In the genomic region with DNA sequence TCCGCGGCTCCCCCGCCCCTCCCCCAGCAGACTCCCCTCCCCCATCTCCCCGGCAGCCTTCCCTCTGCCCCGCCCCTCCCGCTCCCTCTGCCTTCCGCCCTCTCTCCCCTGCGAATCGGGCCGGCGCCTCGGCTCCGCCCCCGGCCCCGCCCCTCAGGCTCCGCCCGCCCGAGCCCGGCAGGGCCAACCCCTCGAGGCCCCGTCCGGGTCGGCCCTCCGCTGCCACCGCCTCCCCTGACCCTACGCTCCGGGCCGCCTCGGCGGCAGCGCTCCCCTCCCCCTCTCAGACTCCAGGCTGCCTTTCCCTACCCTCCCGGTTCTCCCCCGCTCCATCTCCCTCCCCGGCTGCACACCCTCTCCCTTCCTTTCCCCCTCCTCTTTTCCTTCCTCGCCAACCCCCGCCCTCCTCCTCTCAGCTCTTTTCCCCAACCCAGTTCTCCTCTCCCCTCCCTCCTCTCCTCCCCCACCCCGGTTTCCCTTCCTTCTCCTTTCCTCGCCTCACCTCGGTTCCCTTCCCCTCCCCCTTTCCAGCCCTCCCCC, we compare ENCODE assay signal across 8 cellular contexts. TPM values are rescaled to one million over a fixed set of nuclear protein-coding genes. Genes with fewer than 3 reads are reported as not detected.
A peak's percentile ranks its signal among the peaks of the same experiment; 100 is the strongest.
DNase-seq lines count a peak whose midpoint lies in the region; ATAC-seq and TF ChIP-seq lines count a peak whose summit lies in the region.

No MANE protein-coding gene starts in this region.

- no peaks in the 10 kb centered on the region for H3K9me3 Mint-ChIP-seq in activated T-cell treated with anti-CD3 and anti-CD28 coated beads, Interleukin-2, amount 50 U/mL, for 72 hours
- H3K9me3 Mint-ChIP-seq in natural killer cell, result no peaks in the 10 kb centered on the region
- H3K9me3 Mint-ChIP-seq in stimulated activated memory B cell treated with anti-CD40 and anti-IgM and Interleukin-4, amounts not matched to agents 10 μg/mL and 1 μg/mL and 100 μg/mL, for 72 hours, result no peaks in the 10 kb centered on the region

- H3K4me2 ChIP-seq in PC-3 (ENCODE audit: low read length), result peak overlapping the region; percentile 77

- no peak overlapping the region for H3K27ac ChIP-seq in PC-3 (ENCODE audit: low read length)

- ATAC-seq in GM21526 (IDR thresholded peaks at IDR 0.05; ENCODE audit: low FRiP score, unreplicated experiment) (peak; percentile 95), PC-3 (peak; percentile 77), natural killer cell (peak; percentile 94 to 95 (median 94))
- ATAC-seq in activated T-cell treated with anti-CD3 and anti-CD28 coated beads, Interleukin-2, amount 50 U/mL, for 72 hours (replicated peaks in 1 of 2), result peak; percentile 97 to 98
- peak; percentile 95 for ATAC-seq in stimulated activated memory B cell treated with anti-CD40 and anti-IgM and Interleukin-4, amounts not matched to agents 10 μg/mL and 1 μg/mL and 100 μg/mL, for 72 hours

- H2AFZ ChIP-seq in PC-3 (ENCODE audit: low read length), result peak overlapping the region; percentile 72; the same call in 1 of the 2 replicates

- intact Hi-C loops in PC-3 (cut with micrococcal nuclease) (loop anchor here (2.0 to 5.0 kb wide), 2 partner anchors 66 to 101 kb away; partner anchors contain the start of genes ATP6V0E2 and ZNF862), natural killer cell (cut with micrococcal nuclease) (no loop called here)

- H3K9me2 ChIP-seq in PC-3 (replicated peaks; ENCODE audit: low read length), result no peaks in the 10 kb centered on the region

- H3K4me3 ChIP-seq in PC-3 (ENCODE audit: low read length) (peak overlapping the region; percentile 61), fibroblast of mammary gland (ENCODE audit: control insufficient read depth, low read depth, low read length) (peak overlapping the region; percentile 57)

- POLR2A ChIA-PET in PC-3 (lab: Charles Lee; ENCODE audit: unreplicated experiment), result interaction anchor here (0.5 kb wide), 1 partner anchor 314 kb away, joined by 3 read pairs; no protein-coding TSS in a partner anchor

- DNase-seq in DMS114 treated with DMSO at 0.1 percent for 48 hours (lab: John Stamatoyannopoulos, UW; ENCODE audit: unreplicated experiment), result peak; percentile 71
- DNase-seq in HuH-7 (ENCODE audit: low spot score), result peak; percentile 97
- peak; percentile 92 for DNase-seq in PC-3
- peak; percentile 90 to 93 for DNase-seq in activated T-cell treated with anti-CD3 and anti-CD28 coated beads, Interleukin-2, amount 50 U/mL, for 72 hours
- DNase-seq in fibroblast of mammary gland (ENCODE audit: low read depth), result peak; percentile 65
- peak; percentile 78 for DNase-seq in natural killer cell

- CTCF ChIA-PET in PC-3 (lab: Charles Lee), result interaction anchor here (0.6 to 0.7 kb wide), 2 partner anchors 166 to 538 kb away, joined by 3 to 7 read pairs; no protein-coding TSS in a partner anchor

- no peaks in the 10 kb centered on the region for H3K9me3 ChIP-seq in PC-3 (ENCODE audit: low read length)

- H3K4me1 Mint-ChIP-seq in activated T-cell treated with anti-CD3 and anti-CD28 coated beads, Interleukin-2, amount 50 U/mL, for 72 hours (ENCODE audit: low read depth), result peaks cover 5% of the 10 kb centered on the region
- peaks cover 0 to 15% of the 10 kb centered on the region in 2 donors for H3K4me1 Mint-ChIP-seq in natural killer cell
- peaks cover 12% of the 10 kb centered on the region for H3K4me1 Mint-ChIP-seq in stimulated activated memory B cell treated with anti-CD40 and anti-IgM and Interleukin-4, amounts not matched to agents 10 μg/mL and 1 μg/mL and 100 μg/mL, for 72 hours

- H3K79me2 ChIP-seq in PC-3 (ENCODE audit: low read length), result no peaks in the 10 kb centered on the region

- peak overlapping the region; percentile 84 to 89 for H3K4me3 Mint-ChIP-seq in activated T-cell treated with anti-CD3 and anti-CD28 coated beads, Interleukin-2, amount 50 U/mL, for 72 hours
- H3K4me3 Mint-ChIP-seq in natural killer cell, result peak overlapping the region; percentile 88
- H3K4me3 Mint-ChIP-seq in stimulated activated memory B cell treated with anti-CD40 and anti-IgM and Interleukin-4, amounts not matched to agents 10 μg/mL and 1 μg/mL and 100 μg/mL, for 72 hours, result peak overlapping the region; percentile 86

- no peaks in the 10 kb centered on the region for H3K36me3 Mint-ChIP-seq in activated T-cell treated with anti-CD3 and anti-CD28 coated beads, Interleukin-2, amount 50 U/mL, for 72 hours (ENCODE audit: insufficient read depth in 2 of 2)
- no peaks in the 10 kb centered on the region for H3K36me3 Mint-ChIP-seq in natural killer cell
- no peaks in the 10 kb centered on the region for H3K36me3 Mint-ChIP-seq in stimulated activated memory B cell treated with anti-CD40 and anti-IgM and Interleukin-4, amounts not matched to agents 10 μg/mL and 1 μg/mL and 100 μg/mL, for 72 hours

- H3K27me3 Mint-ChIP-seq in activated T-cell treated with anti-CD3 and anti-CD28 coated beads, Interleukin-2, amount 50 U/mL, for 72 hours (ENCODE audit: low read depth), result no peaks in the 10 kb centered on the region
- no peaks in the 10 kb centered on the region for H3K27me3 Mint-ChIP-seq in natural killer cell (ENCODE audit: low read depth in 2 of 2)
- no peaks in the 10 kb centered on the region for H3K27me3 Mint-ChIP-seq in stimulated activated memory B cell treated with anti-CD40 and anti-IgM and Interleukin-4, amounts not matched to agents 10 μg/mL and 1 μg/mL and 100 μg/mL, for 72 hours

- no peaks in the 10 kb centered on the region for H4K20me1 ChIP-seq in PC-3 (ENCODE audit: low read length)

- no peaks in the 10 kb centered on the region for H3K36me3 ChIP-seq in PC-3 (ENCODE audit: low read depth, low read length)

- no peak overlapping the region for H3K9ac ChIP-seq in PC-3 (ENCODE audit: low read length)

- H3K27me3 ChIP-seq in PC-3 (ENCODE audit: low read length), result no peaks in the 10 kb centered on the region

- H3K4me1 ChIP-seq in PC-3 (ENCODE audit: insufficient read depth, low read length), result peaks cover 7% of the 10 kb centered on the region

- H3K27ac Mint-ChIP-seq in activated T-cell treated with anti-CD3 and anti-CD28 coated beads, Interleukin-2, amount 50 U/mL, for 72 hours, result no peak overlapping the region
- H3K27ac Mint-ChIP-seq in natural killer cell, result peak overlapping the region in 1 of 2 donors; percentile 70
- H3K27ac Mint-ChIP-seq in stimulated activated memory B cell treated with anti-CD40 and anti-IgM and Interleukin-4, amounts not matched to agents 10 μg/mL and 1 μg/mL and 100 μg/mL, for 72 hours, result peak overlapping the region; percentile 37

- no peak for TF ChIP-seq CTCF in PC-3 (conservative IDR thresholded peaks at IDR 0.05; ENCODE audit: low read depth, low read length)
- TF ChIP-seq CTCF in fibroblast of mammary gland (conservative IDR thresholded peaks at IDR 0.05; ENCODE audit: control insufficient read depth, insufficient read depth, low read depth, low read length), result no peak
- no peak for TF ChIP-seq CTCF in natural killer cell (IDR thresholded peaks at IDR 0.05)

- no TSS peak for BruUV-seq in PC-3 (replicated peaks; lab: Mats Ljungman, UMichigan)

- no peaks in the 10 kb centered on the region for H3F3A ChIP-seq in PC-3 (ENCODE audit: low read length, unreplicated experiment)

RNA-seq across cellular contexts. Expression of gene ZNF467, which starts 1.6 kb away (rescaled TPM):
- total RNA-seq in PC-3 (2014; rRNA removed), result 4.1 and 6.3 TPM in 2 replicates
- under 1 TPM; 0.37 to 0.53 TPM for total RNA-seq in activated T-cell treated with anti-CD3 and anti-CD28 coated beads, Interleukin-2, amount 50 U/mL, for 72 hours
- total RNA-seq in natural killer cell, result 1 to 10 TPM; 2.8 to 5.4 (median 3.7) TPM
